23 cellular contexts compared by ENCODE assay signal in the genomic region with DNA sequence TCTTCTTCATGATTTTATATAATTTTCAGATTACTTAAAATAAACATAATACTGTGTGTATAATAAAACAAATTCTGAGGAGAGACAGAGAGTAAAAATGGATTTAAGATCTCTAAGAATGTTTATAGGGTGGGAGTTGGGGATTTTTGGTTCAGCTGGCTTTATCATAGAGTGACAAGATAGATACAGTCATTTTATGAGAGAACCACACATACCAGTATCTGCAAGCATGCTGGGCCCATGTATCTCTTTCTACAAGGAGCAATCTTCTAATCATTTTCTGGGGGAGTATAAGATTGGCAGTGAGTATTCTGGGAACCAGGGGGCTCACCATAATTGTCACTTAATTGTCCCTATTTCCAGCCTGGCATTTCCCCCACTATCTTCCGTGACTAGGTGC.
A peak's percentile ranks its signal among the peaks of the same experiment; 100 is the strongest.
DNase-seq lines count a peak whose midpoint lies in the region; ATAC-seq and TF ChIP-seq lines count a peak whose summit lies in the region.
"Had no signal": no experiment of that assay in that cellular context is flagged by ENCODE, and none has a peak within 500 bp of the region (broad histone marks: within the 10 kb centered on the region; RNA-seq: fewer than 3 reads in every experiment).

No MANE protein-coding gene starts in this region.

- no peak overlapping the region for H3K4me3 Mint-ChIP-seq in activated T-cell treated with anti-CD3 and anti-CD28 coated beads, Interleukin-2, amount 50 U/mL, for 72 hours
- H3K4me3 Mint-ChIP-seq in activated B cell treated with CpG ODN at 0.5 μM for 24 hours: peak overlapping the region; percentile 55
- H3K4me3 Mint-ChIP-seq in WTC11: no peak overlapping the region
- H3K4me3 Mint-ChIP-seq: HFFc6, T-cell had no signal

- peaks cover 1 to 6% of the 10 kb centered on the region in 2 donors for H3K9me3 Mint-ChIP-seq in activated T-cell treated with anti-CD3 and anti-CD28 coated beads, Interleukin-2, amount 50 U/mL, for 72 hours
- H3K9me3 Mint-ChIP-seq in activated B cell treated with CpG ODN at 0.5 μM for 24 hours: no peaks in the 10 kb centered on the region
- no peaks in the 10 kb centered on the region for H3K9me3 Mint-ChIP-seq in WTC11
- H3K9me3 Mint-ChIP-seq: HFFc6, T-cell had no signal

- CTCF ChIA-PET in activated B cell treated with CpG ODN at 0.5 μM for 24 hours (lab: Charles Lee) (no interaction called here), WTC11 (lab: Charles Lee) (no interaction called here)

- TF ChIP-seq CTCF in activated B cell treated with CpG ODN at 0.5 μM for 24 hours (IDR thresholded peaks at IDR 0.05) (no peak), colonic mucosa (IDR thresholded peaks at IDR 0.05) (no peak), vagina (IDR thresholded peaks at IDR 0.05) (no peak), WTC11 (IDR thresholded peaks at IDR 0.05) (no peak)

- ATAC-seq in activated T-cell treated with anti-CD3 and anti-CD28 coated beads, Interleukin-2, amount 50 U/mL, for 72 hours (replicated peaks in 1 of 2): peak; percentile 54 to 56
- ATAC-seq in HG03432 (IDR thresholded peaks at IDR 0.05; ENCODE audit: unreplicated experiment) (peak; percentile 27), activated B cell treated with CpG ODN at 0.5 μM for 24 hours (ENCODE audit: low read depth) (no peak), GM19351 (IDR thresholded peaks at IDR 0.05; ENCODE audit: unreplicated experiment) (no peak), WTC11 (no peak)
- ATAC-seq: SK-N-SH treated with all-trans-retinoic acid at 6 μM for 48 hours, T-cell had no signal

- H3K36me3 ChIP-seq in colonic mucosa (no peaks in the 10 kb centered on the region), vagina (no peaks in the 10 kb centered on the region)

- peaks cover 0 to 1% of the 10 kb centered on the region in 2 donors for H3K36me3 Mint-ChIP-seq in activated T-cell treated with anti-CD3 and anti-CD28 coated beads, Interleukin-2, amount 50 U/mL, for 72 hours (ENCODE audit: insufficient read depth in 2 of 2)
- H3K36me3 Mint-ChIP-seq in activated B cell treated with CpG ODN at 0.5 μM for 24 hours (ENCODE audit: low read depth) (no peaks in the 10 kb centered on the region), WTC11 (no peaks in the 10 kb centered on the region)
- H3K36me3 Mint-ChIP-seq: T-cell had no signal

- H3K27ac Mint-ChIP-seq in activated T-cell treated with anti-CD3 and anti-CD28 coated beads, Interleukin-2, amount 50 U/mL, for 72 hours: no peak overlapping the region
- H3K27ac Mint-ChIP-seq in activated B cell treated with CpG ODN at 0.5 μM for 24 hours (peak overlapping the region; percentile 74), WTC11 (no peak overlapping the region)
- H3K27ac Mint-ChIP-seq: HFFc6, T-cell had no signal

- intact Hi-C loops in activated B cell treated with CpG ODN at 0.5 μM for 24 hours (cut with micrococcal nuclease): no loop called here
- intact Hi-C loops in colonic mucosa (cut with DNase I): no loop called here
- intact Hi-C loops in vagina (cut with DNase I): no loop called here

- H3K27me3 Mint-ChIP-seq in activated T-cell treated with anti-CD3 and anti-CD28 coated beads, Interleukin-2, amount 50 U/mL, for 72 hours (ENCODE audit: low read depth): peaks cover 7% of the 10 kb centered on the region
- H3K27me3 Mint-ChIP-seq in activated B cell treated with CpG ODN at 0.5 μM for 24 hours: no peaks in the 10 kb centered on the region
- H3K27me3 Mint-ChIP-seq in WTC11 (ENCODE audit: low read depth): no peaks in the 10 kb centered on the region
- H3K27me3 Mint-ChIP-seq: T-cell had no signal

- TF ChIP-seq POLR2A in vagina (IDR thresholded peaks at IDR 0.05): no peak

- H3K27me3 ChIP-seq in colonic mucosa (no peaks in the 10 kb centered on the region), vagina (no peaks in the 10 kb centered on the region)

- DNase-seq in activated T-cell treated with anti-CD3 and anti-CD28 coated beads, Interleukin-2, amount 50 U/mL, for 72 hours: no peak
- DNase-seq in activated T-cell treated with anti-CD3 and anti-CD28 coated beads for 4 hours (no peak), activated B cell treated with CpG ODN at 0.5 μM for 24 hours (no peak), colonic mucosa (no peak), vagina (ENCODE audit: extremely low spot score in 2 of 2) (no peak), WTC11 (ENCODE audit: low spot score) (no peak)
- DNase-seq: ACHN, EL, GF-D8, H7, HFFc6, Kasumi-1, NCI-H1048, NCI-H1417 treated with DMSO at 0.1 percent for 48 hours, NCI-H187, NCI-H526, SIG-M5, T-cell had no signal

- no peak overlapping the region for H3K9ac ChIP-seq in colonic mucosa (ENCODE audit: low read depth in 2 of 2, low read length in 2 of 2)

- no peak overlapping the region for H3K4me3 ChIP-seq in colonic mucosa
- H3K4me3 ChIP-seq in vagina: no peak overlapping the region

- H3K9me3 ChIP-seq in colonic mucosa (no peaks in the 10 kb centered on the region), vagina (no peaks in the 10 kb centered on the region)

- H3K27ac ChIP-seq in colonic mucosa: no peak overlapping the region
- H3K27ac ChIP-seq in vagina: no peak overlapping the region
- H3K27ac ChIP-seq: 22Rv1, C4-2B had no signal

- POLR2A ChIA-PET in activated B cell treated with CpG ODN at 0.5 μM for 24 hours (lab: Charles Lee): interaction anchor here (1.2 kb wide), 1 partner anchor 13 kb away, joined by 5 read pairs; no protein-coding TSS in a partner anchor
- POLR2A ChIA-PET in WTC11 (lab: Charles Lee): no interaction called here

- H3K4me1 ChIP-seq in colonic mucosa (no peaks in the 10 kb centered on the region), vagina (no peaks in the 10 kb centered on the region)

- peaks cover 62% of the 10 kb centered on the region for H3K4me1 Mint-ChIP-seq in activated T-cell treated with anti-CD3 and anti-CD28 coated beads, Interleukin-2, amount 50 U/mL, for 72 hours (ENCODE audit: low read depth)
- peaks cover 89% of the 10 kb centered on the region for H3K4me1 Mint-ChIP-seq in activated B cell treated with CpG ODN at 0.5 μM for 24 hours
- H3K4me1 Mint-ChIP-seq in WTC11: peaks cover 9% of the 10 kb centered on the region

TF ChIP-seq in WTC11, 78 proteins besides CTCF, POLR2A, EP300 and RAD21:
- TF ChIP-seq FOXK1 (CRISPR knock-in tag; IDR thresholded peaks at IDR 0.05) (no peak), TEAD4 (CRISPR knock-in tag; IDR thresholded peaks at IDR 0.05) (no peak), ZNF121 (CRISPR knock-in tag; IDR thresholded peaks at IDR 0.05) (no peak), NR1H2 (CRISPR knock-in tag; IDR thresholded peaks at IDR 0.05) (no peak), ZNF317 (CRISPR knock-in tag; IDR thresholded peaks at IDR 0.05; ENCODE audit: borderline replicate concordance, low read depth) (no peak), CREM (CRISPR knock-in tag; IDR thresholded peaks at IDR 0.05) (no peak)
- TF ChIP-seq, protein P1, sequence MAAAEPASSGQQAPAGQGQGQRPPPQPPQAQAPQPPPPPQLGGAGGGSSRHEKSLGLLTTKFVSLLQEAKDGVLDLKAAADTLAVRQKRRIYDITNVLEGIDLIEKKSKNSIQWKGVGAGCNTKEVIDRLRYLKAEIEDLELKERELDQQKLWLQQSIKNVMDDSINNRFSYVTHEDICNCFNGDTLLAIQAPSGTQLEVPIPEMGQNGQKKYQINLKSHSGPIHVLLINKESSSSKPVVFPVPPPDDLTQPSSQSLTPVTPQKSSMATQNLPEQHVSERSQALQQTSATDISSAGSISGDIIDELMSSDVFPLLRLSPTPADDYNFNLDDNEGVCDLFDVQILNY (CRISPR knock-in tag; IDR thresholded peaks at IDR 0.05): no peak

Comparison
In these comparisons a context has a peak if more than half of its experiments do, and no peak if none do; other contexts are left out.
1. ATAC-seq: peak in activated T-cell treated with anti-CD3 and anti-CD28 coated beads, Interleukin-2, amount 50 U/mL, for 72 hours (2 of 2) and HG03432 (single experiment); none in activated B cell treated with CpG ODN at 0.5 μM for 24 hours (single experiment), GM19351 (single experiment) and WTC11 (single experiment).